In the genomic region with DNA sequence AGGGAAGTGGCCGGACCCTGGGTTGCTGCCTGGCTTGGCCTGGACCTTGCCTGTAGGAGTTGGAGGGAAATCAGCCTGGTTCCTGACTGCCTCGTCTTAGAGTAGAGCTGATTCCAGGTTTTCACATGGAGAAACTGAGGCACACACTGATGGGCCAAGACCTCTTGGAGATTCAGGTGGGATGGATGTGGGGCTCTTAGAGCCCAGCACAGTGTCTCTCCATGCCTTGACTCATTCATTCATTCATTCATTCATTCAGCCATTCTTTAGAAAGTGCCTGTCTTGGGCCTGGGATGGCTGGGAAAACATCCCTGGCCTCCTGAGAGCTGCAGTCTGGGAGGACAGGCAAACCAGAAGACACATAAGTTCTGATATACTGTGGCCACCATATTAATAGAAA, we compare ENCODE assay signal across 10 cellular contexts. TPM values are rescaled to one million over a fixed set of nuclear protein-coding genes. Genes with fewer than 3 reads are reported as not detected.
DNase-seq lines count a peak whose midpoint lies in the region; ATAC-seq and TF ChIP-seq lines count a peak whose summit lies in the region.
"Had no signal": no experiment of that assay in that cellular context is flagged by ENCODE, and none has a peak within 500 bp of the region (broad histone marks: within the 10 kb centered on the region; RNA-seq: fewer than 3 reads in every experiment).

No MANE protein-coding gene starts in this region.

- H3K4me3 Mint-ChIP-seq in activated T-cell treated with anti-CD3 and anti-CD28 coated beads, Interleukin-2, amount 50 U/mL, for 24 hours: peak overlapping the region; percentile 53
- H3K4me3 Mint-ChIP-seq in activated naive CD8-positive, alpha-beta T cell treated with anti-CD3 and anti-CD28 coated beads for 36 hours: peak overlapping the region; percentile 96

- no peak overlapping the region for H3K9ac ChIP-seq in iPS-20b (ENCODE audit: low read depth, low read length)

- H3K27me3 ChIP-seq in iPS-20b (ENCODE audit: insufficient read depth, low read length): no peaks in the 10 kb centered on the region
- H3K27me3 ChIP-seq in stomach: no peaks in the 10 kb centered on the region
- no peaks in the 10 kb centered on the region for H3K27me3 ChIP-seq in ovary

- intact Hi-C loops in stomach (cut with DNase I; ENCODE audit: low total_unique reads) (no loop called here), ovary (cut with DNase I) (loop anchor here in 3 of 4 donors (5.0 kb wide), 1 partner anchor 33 kb away; no protein-coding TSS in a partner anchor)

- H3K27ac ChIP-seq in iPS-20b (ENCODE audit: low read length): no peak overlapping the region
- H3K27ac ChIP-seq in stomach: peak overlapping the region in 4 of 5 donors; percentile 96 to 99 (median 99)
- no peak overlapping the region for H3K27ac ChIP-seq in ovary

- TF ChIP-seq POLR2A in stomach (IDR thresholded peaks at IDR 0.05): no peak
- no peak for TF ChIP-seq POLR2A in ovary (IDR thresholded peaks at IDR 0.05)

- peaks cover 26% of the 10 kb centered on the region; the same call in 1 of the 2 replicates for H3K4me1 ChIP-seq in iPS-20b (ENCODE audit: insufficient read depth, low read length)
- H3K4me1 ChIP-seq in stomach: peaks cover 64 to 87% (median 75%) of the 10 kb centered on the region in 4 donors
- peaks cover 19% of the 10 kb centered on the region for H3K4me1 ChIP-seq in ovary (ENCODE audit: insufficient read depth)

- H3K9me3 ChIP-seq in iPS-20b (ENCODE audit: insufficient read depth, low read depth, low read length): no peaks in the 10 kb centered on the region
- H3K9me3 ChIP-seq in stomach: no peaks in the 10 kb centered on the region
- no peaks in the 10 kb centered on the region for H3K9me3 ChIP-seq in ovary

- peaks cover 60% of the 10 kb centered on the region for H3K4me1 Mint-ChIP-seq in activated T-cell treated with anti-CD3 and anti-CD28 coated beads, Interleukin-2, amount 50 U/mL, for 24 hours (ENCODE audit: low read depth)
- H3K4me1 Mint-ChIP-seq in activated naive CD8-positive, alpha-beta T cell treated with anti-CD3 and anti-CD28 coated beads for 36 hours: peaks cover 48% of the 10 kb centered on the region

- H3K36me3 ChIP-seq in iPS-20b (ENCODE audit: insufficient read depth, low read depth, low read length): peaks cover 46% of the 10 kb centered on the region
- peaks cover 5 to 45% (median 40%) of the 10 kb centered on the region in 4 donors for H3K36me3 ChIP-seq in stomach
- H3K36me3 ChIP-seq in ovary: no peaks in the 10 kb centered on the region

- no peak for TF ChIP-seq EP300 in stomach (IDR thresholded peaks at IDR 0.05)
- no peak for TF ChIP-seq EP300 in ovary (IDR thresholded peaks at IDR 0.05)

- ATAC-seq in HG03097 (IDR thresholded peaks at IDR 0.05; ENCODE audit: low FRiP score, unreplicated experiment) (no peak), HG02884 (IDR thresholded peaks at IDR 0.05; ENCODE audit: unreplicated experiment) (no peak)

- no peaks in the 10 kb centered on the region for H3K27me3 Mint-ChIP-seq in activated T-cell treated with anti-CD3 and anti-CD28 coated beads, Interleukin-2, amount 50 U/mL, for 24 hours
- H3K27me3 Mint-ChIP-seq in activated naive CD8-positive, alpha-beta T cell treated with anti-CD3 and anti-CD28 coated beads for 36 hours: no peaks in the 10 kb centered on the region

- no peak for DNase-seq in activated T-cell treated with anti-CD3 and anti-CD28 coated beads, Interleukin-2, amount 50 U/mL, for 24 hours
- DNase-seq in activated T-cell treated with anti-CD3 and anti-CD28 coated beads for 4 hours: no peak
- no peak for DNase-seq in activated naive CD8-positive, alpha-beta T cell treated with anti-CD3 and anti-CD28 coated beads for 36 hours
- DNase-seq in stomach: no peak
- DNase-seq in ovary: no peak
- DNase-seq: NCI-H2029, nucleus accumbens had no signal

- 68 to 83% (median 76%) methylated on average over 2 of the region's 2 CpGs for WGBS in stomach, 5 donors
- WGBS in ovary, 3 donors: 58 to 71% (median 63%) methylated on average over 2 of the region's 2 CpGs

- H3K4me3 ChIP-seq in iPS-20b (ENCODE audit: low read length): peak overlapping the region; percentile 91; the same call in 1 of the 2 replicates
- H3K4me3 ChIP-seq in stomach: peak overlapping the region in 3 of 4 donors; percentile 89 to 99 (median 90)
- H3K4me3 ChIP-seq in ovary: no peak overlapping the region

- TF ChIP-seq CTCF in stomach (IDR thresholded peaks at IDR 0.05) (no peak), ovary (IDR thresholded peaks at IDR 0.05) (no peak)

- no peaks in the 10 kb centered on the region for H3K9me3 Mint-ChIP-seq in activated T-cell treated with anti-CD3 and anti-CD28 coated beads, Interleukin-2, amount 50 U/mL, for 24 hours
- H3K9me3 Mint-ChIP-seq in activated naive CD8-positive, alpha-beta T cell treated with anti-CD3 and anti-CD28 coated beads for 36 hours: no peaks in the 10 kb centered on the region

- H3K27ac Mint-ChIP-seq in activated T-cell treated with anti-CD3 and anti-CD28 coated beads, Interleukin-2, amount 50 U/mL, for 24 hours: peak overlapping the region; percentile 91
- peak overlapping the region; percentile 44 for H3K27ac Mint-ChIP-seq in activated naive CD8-positive, alpha-beta T cell treated with anti-CD3 and anti-CD28 coated beads for 36 hours

- peaks cover 67% of the 10 kb centered on the region for H3K36me3 Mint-ChIP-seq in activated T-cell treated with anti-CD3 and anti-CD28 coated beads, Interleukin-2, amount 50 U/mL, for 24 hours (ENCODE audit: low read depth)
- peaks cover 18% of the 10 kb centered on the region for H3K36me3 Mint-ChIP-seq in activated naive CD8-positive, alpha-beta T cell treated with anti-CD3 and anti-CD28 coated beads for 36 hours

RNA-seq across cellular contexts. Expression of a gene that starts 2.2 kb away (rescaled TPM):
- 10 to 100 TPM; 19.9 to 20.3 TPM for total RNA-seq in activated naive CD8-positive, alpha-beta T cell treated with anti-CD3 and anti-CD28 coated beads for 36 hours
- 10 to 100 TPM; 14.7 to 63.7 (median 25.1) TPM for total RNA-seq in stomach
- 10 to 100 TPM; 11.2 to 22.7 (median 13.6) TPM for polyA plus RNA-seq in stomach
- total RNA-seq in ovary: 10 to 100 TPM; 18.1 to 39.7 (median 26.4) TPM
- polyA plus RNA-seq in ovary: 10 to 100 TPM; 21.2 to 28.5 TPM

RNA-seq across cellular contexts. Expression of a gene that starts 2.4 kb away (rescaled TPM):
- total RNA-seq in activated naive CD8-positive, alpha-beta T cell treated with anti-CD3 and anti-CD28 coated beads for 36 hours: 1 to 10 TPM; 7.4 to 9.4 TPM
- 10 to 100 TPM in 2 of 5 donors, 1 to 10 TPM in 2, under 1 TPM in 1; 0.58 to 25.7 (median 6.1) TPM for total RNA-seq in stomach
- polyA plus RNA-seq in stomach: 1 to 10 TPM; 4.8 to 7.5 (median 5.3) TPM
- total RNA-seq in ovary: 10 to 100 TPM in 1 of 7 donors, 1 to 10 TPM in 6; 4.6 to 10.2 (median 6.1) TPM
- 1 to 10 TPM; 4.2 to 5.8 TPM for polyA plus RNA-seq in ovary

RNA-seq across cellular contexts. Expression of a gene that starts 36.6 kb away (rescaled TPM):
- under 1 TPM; 0.49 to 0.52 TPM for total RNA-seq in activated naive CD8-positive, alpha-beta T cell treated with anti-CD3 and anti-CD28 coated beads for 36 hours
- 10 to 100 TPM in 4 of 5 donors, 1 to 10 TPM in 1; 1.4 to 37.3 (median 13.8) TPM for total RNA-seq in stomach
- 10 to 100 TPM; 43.9 to 55.8 (median 49.1) TPM for polyA plus RNA-seq in stomach
- 10 to 100 TPM; 24.8 to 63.9 (median 43.1) TPM for total RNA-seq in ovary
- 10 to 100 TPM; 41.1 to 50.4 TPM for polyA plus RNA-seq in ovary

RNA-seq across cellular contexts. Expression of a gene that starts 54.6 kb away (rescaled TPM):
- total RNA-seq in activated naive CD8-positive, alpha-beta T cell treated with anti-CD3 and anti-CD28 coated beads for 36 hours: 100 to 1,000 TPM; 109 to 111 TPM
- total RNA-seq in stomach (100 to 1,000 TPM in 1 of 5 donors, 10 to 100 TPM in 4; 11.1 to 104 (median 14.2) TPM), ovary (10 to 100 TPM; 10.7 to 47.9 (median 26.5) TPM)
- polyA plus RNA-seq in stomach (10 to 100 TPM; 13.4 to 31.3 (median 29.4) TPM), ovary (10 to 100 TPM in 1 of 2 donors, 1 to 10 TPM in 1; 6.3 to 18.5 TPM)

Comparison
In these comparisons a context has a peak if more than half of its experiments do, and no peak if none do; other contexts are left out.
1. H3K27ac ChIP-seq: peak in stomach (4 of 5); none in iPS-20b (single experiment) and ovary (0 of 2).